In the genomic region with DNA sequence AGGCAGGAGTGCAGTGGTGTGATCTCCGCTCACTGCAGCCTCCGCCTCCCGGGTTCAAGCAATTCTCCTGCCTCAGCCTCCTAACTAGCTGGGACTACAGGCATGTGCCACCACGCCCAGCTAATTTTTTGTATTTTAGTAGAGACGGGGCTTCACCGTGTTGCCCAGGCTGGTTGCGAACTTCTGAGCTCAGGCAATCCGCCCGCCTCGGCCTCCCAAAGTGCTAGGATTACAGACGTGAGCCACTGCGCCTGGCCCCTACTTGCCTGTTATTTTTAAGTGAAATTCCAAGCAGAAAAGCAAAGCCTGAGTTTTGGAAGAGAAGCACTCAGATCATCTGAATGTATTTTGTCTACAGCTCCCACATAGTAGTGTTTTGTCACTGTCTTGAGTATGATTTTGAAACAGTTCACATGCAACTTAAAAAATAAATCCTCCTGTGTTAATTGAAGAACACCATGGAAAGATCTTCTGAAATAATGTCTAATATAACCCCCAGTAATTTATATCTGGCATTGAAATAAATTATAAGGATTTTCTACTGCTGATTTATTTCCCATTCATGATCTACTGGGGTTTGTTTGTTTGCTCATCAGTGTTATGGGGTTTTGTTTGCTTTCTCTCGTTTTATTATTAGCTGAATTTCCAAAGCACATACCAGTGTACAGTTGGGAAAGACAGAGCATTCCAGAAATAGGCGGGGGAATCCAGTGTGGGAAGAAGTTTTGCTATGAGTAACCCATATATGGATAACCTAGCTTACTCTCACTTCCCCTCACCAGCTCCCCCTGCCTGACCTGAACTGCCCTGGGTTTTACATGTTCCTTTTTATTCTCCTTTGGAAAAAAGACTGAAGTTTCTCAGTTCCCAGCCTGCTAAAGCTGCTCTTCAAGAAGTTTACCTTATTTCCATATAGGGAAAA, we compare ENCODE assay signal across 8 cellular contexts.
DNase-seq lines count a peak whose midpoint lies in the region; ATAC-seq, FAIRE-seq and TF ChIP-seq lines count a peak whose summit lies in the region.

No MANE protein-coding gene starts in this region.

- peak overlapping the region; percentile 54 for H3K4me2 ChIP-seq in fibroblast of lung (ENCODE audit: extremely low read depth, insufficient read depth, low read length)

- H2AFZ ChIP-seq in fibroblast of lung (ENCODE audit: low read length), result no peak overlapping the region

- intact Hi-C loops in pancreas (cut with DNase I), result no loop called here

- FAIRE-seq in pancreas (lab: Jason Lieb, UNC), result no peak

- H3K36me3 ChIP-seq in fibroblast of lung (ENCODE audit: control insufficient read depth, insufficient read depth, low read length) (no peaks in the 10 kb centered on the region), pancreas (no peaks in the 10 kb centered on the region)

- peak; percentile 88 for DNase-seq in EL
- DNase-seq in OCI-M1 (lab: John Stamatoyannopoulos, UW), result peak; percentile 28
- peak; percentile 92 to 93 for DNase-seq in fibroblast of lung (ENCODE audit: low read depth in 2 of 2)
- peak in 1 of 6 donors; percentile 37 for DNase-seq in pancreas
- DNase-seq in GM19240 (ENCODE audit: insufficient read length, low spot score), result no peak
- no peak for DNase-seq in stimulated activated CD8-positive, alpha-beta memory T cell treated with anti-CD3 and anti-CD28 coated beads, Interleukin-4, amount 100 ng/mL, for 48 hours

- H3K79me2 ChIP-seq in fibroblast of lung (ENCODE audit: control insufficient read depth, insufficient read depth, low read length), result no peaks in the 10 kb centered on the region

- no peaks in the 10 kb centered on the region for H4K20me1 ChIP-seq in fibroblast of lung (ENCODE audit: control insufficient read depth, extremely low read depth, insufficient read depth, low read length)

- peak in 1 of 2 donors; percentile 54 for TF ChIP-seq CTCF in fibroblast of lung (conservative IDR thresholded peaks at IDR 0.05 in 1 of 2, IDR thresholded peaks at IDR 0.05 in 1 of 2; ENCODE audit: low read depth in 1 of 2, low read length in 2 of 2)
- no peak for TF ChIP-seq CTCF in pancreas (IDR thresholded peaks at IDR 0.05)

- no peak overlapping the region for H3K9ac ChIP-seq in fibroblast of lung (ENCODE audit: insufficient read depth, low read length)

- H3K9me3 ChIP-seq in fibroblast of lung (ENCODE audit: control insufficient read depth, insufficient read depth, low read depth, low read length), result no peaks in the 10 kb centered on the region
- H3K9me3 ChIP-seq in pancreas, result no peaks in the 10 kb centered on the region

- H3K27ac ChIP-seq in fibroblast of lung (ENCODE audit: insufficient read depth, low read length) (peak overlapping the region; percentile 46), pancreas (no peak overlapping the region)

- peak in 3 of 4 donors; percentile 68 to 86 (median 84) for ATAC-seq in pancreas
- ATAC-seq in GM21515 (IDR thresholded peaks at IDR 0.05; ENCODE audit: unreplicated experiment), result no peak
- ATAC-seq in GM19455 (IDR thresholded peaks at IDR 0.05; ENCODE audit: unreplicated experiment), result no peak

- H3K4me3 ChIP-seq in fibroblast of lung (replicated peaks in 1 of 4; ENCODE audit: control extremely low read depth in 1 of 4, insufficient read depth in 1 of 4, low read depth in 3 of 4, low read length in 4 of 4), result no peak overlapping the region
- H3K4me3 ChIP-seq in pancreas, result no peak overlapping the region

- H3K4me1 ChIP-seq in fibroblast of lung (ENCODE audit: control insufficient read depth, extremely low read depth, insufficient read depth, low read length), result peaks cover 6% of the 10 kb centered on the region
- no peaks in the 10 kb centered on the region for H3K4me1 ChIP-seq in pancreas

- H3K27me3 ChIP-seq in fibroblast of lung (ENCODE audit: control insufficient read depth, insufficient read depth, low read length), result no peaks in the 10 kb centered on the region
- H3K27me3 ChIP-seq in pancreas, result no peaks in the 10 kb centered on the region

- WGBS in pancreas, 2 donors, result 74 to 82% methylated on average over 14 of the region's 14 CpGs

Comparison
In these comparisons a context has a peak if more than half of its experiments do, and no peak if none do; other contexts are left out.
1. DNase-seq: peak in EL (single experiment), OCI-M1 (single experiment) and fibroblast of lung (2 of 2); none in GM19240 (single experiment) and stimulated activated CD8-positive, alpha-beta memory T cell treated with anti-CD3 and anti-CD28 coated beads, Interleukin-4, amount 100 ng/mL, for 48 hours (single experiment).
2. ATAC-seq: peak in pancreas (3 of 4); none in GM21515 (single experiment) and GM19455 (single experiment).